Comparison of ENCODE assay signal across 14 cellular contexts in the genomic region with DNA sequence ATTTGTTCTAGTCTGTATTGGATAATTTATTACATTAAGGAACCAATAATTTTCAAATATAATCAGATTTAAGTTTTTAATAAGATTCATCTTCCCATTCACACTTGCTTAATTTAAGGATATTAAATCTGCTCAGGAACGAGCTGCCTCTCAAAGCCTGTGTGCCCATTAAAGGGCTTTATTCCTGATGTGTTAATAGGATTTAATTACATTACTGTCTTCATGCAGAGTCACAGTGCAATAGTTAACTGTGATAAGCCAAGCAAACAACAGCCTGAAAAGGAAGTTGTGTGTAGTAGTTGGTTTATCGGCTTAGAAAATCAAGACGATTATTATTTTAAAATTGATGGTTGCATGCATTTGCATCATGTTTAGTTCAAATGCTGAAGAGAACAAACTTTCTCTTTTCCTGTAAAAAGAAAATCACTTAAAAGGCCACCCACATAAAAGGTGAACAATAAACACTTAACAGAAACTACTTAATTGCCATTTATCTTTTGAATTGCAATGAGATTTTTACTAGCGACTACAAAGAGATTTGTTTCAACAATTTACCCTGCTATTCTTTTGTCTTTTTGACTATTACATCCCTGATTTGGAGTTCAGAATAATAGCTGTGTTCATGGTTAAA.
"Had no signal": no experiment of that assay in that cellular context is flagged by ENCODE, and none has a peak within 500 bp of the region (broad histone marks: within the 10 kb centered on the region; RNA-seq: fewer than 3 reads in every experiment).

No MANE protein-coding gene starts in this region.

- H3K4me1 ChIP-seq: adrenal gland, gastrocnemius medialis had no signal

- H3K36me3 Mint-ChIP-seq: mesothelial cell of epicardium had no signal

- H3K36me3 ChIP-seq: adrenal gland, gastrocnemius medialis, pancreas, thoracic aorta had no signal

- ATAC-seq: gastrocnemius medialis, pancreas had no signal

- H3K27ac Mint-ChIP-seq: activated T-helper 2 cell treated with anti-CD3 and anti-CD28 coated beads, Interferon-gamma antibody, Interleukin-2, Interleukin-4, amounts not matched to agents 10 μg/mL and 5 μg/mL and 100 μg/mL, durations not matched to agents 14 hours and 24 hours and 36 hours; mesothelial cell of epicardium; stimulated activated naive CD8-positive, alpha-beta T cell treated with anti-CD3 and anti-CD28 coated beads, Interleukin-15, Interleukin-2, amounts not matched to agents 100 ng/mL and 50 ng/mL, for 24 hours had no signal

- H3K4me3 Mint-ChIP-seq: mesothelial cell of epicardium; stimulated activated naive CD8-positive, alpha-beta T cell treated with anti-CD3 and anti-CD28 coated beads, Interleukin-15, Interleukin-2, amounts not matched to agents 100 ng/mL and 50 ng/mL, for 24 hours had no signal

- H3K4me3 ChIP-seq: adrenal gland, gastrocnemius medialis, pancreas, thoracic aorta had no signal

- DNase-seq: activated CD4-positive, alpha-beta T cell treated with anti-CD3 and anti-CD28 coated beads for 4 hours; activated naive CD4-positive, alpha-beta T cell treated with anti-CD3 and anti-CD28 coated beads, Interleukin-2, amount 50 U/mL, for 16 hours; adrenal gland; cortex of kidney; effector memory CD4-positive, alpha-beta T cell; gastrocnemius medialis; pancreas; stimulated activated CD4-positive, alpha-beta T cell treated with anti-CD3 and anti-CD28 coated beads, Interleukin-4, amount 100 ng/mL, for 24 hours had no signal

- H3K27ac ChIP-seq: adrenal gland, epithelial cell of prostate, gastrocnemius medialis, pancreas, thoracic aorta, VCaP had no signal

- H3K27me3 ChIP-seq: adrenal gland, pancreas had no signal

- H3K9me3 ChIP-seq: adrenal gland, gastrocnemius medialis, pancreas, thoracic aorta had no signal

- H3K9me3 Mint-ChIP-seq: activated T-helper 2 cell treated with anti-CD3 and anti-CD28 coated beads, Interferon-gamma antibody, Interleukin-2, Interleukin-4, amounts not matched to agents 10 μg/mL and 5 μg/mL and 100 μg/mL, durations not matched to agents 14 hours and 24 hours and 36 hours had no signal
